1 cellular context compared by ENCODE assay signal in genomic region chrX:29090811-29091210, GRCh38.
TF ChIP-seq lines count a peak whose summit lies in the region.

No MANE protein-coding gene starts in this region.

TF ChIP-seq in H1, 55 proteins besides CTCF, POLR2A, EP300 and RAD21 (continued from another document):
- TF ChIP-seq CHD7 (IDR thresholded peaks at IDR 0.05; ENCODE audit: insufficient replicate concordance, low read length) = no peak
- no peak for TF ChIP-seq POLR2AphosphoS5 (IDR thresholded peaks at IDR 0.05; ENCODE audit: low read depth, low read length)
- no peak for TF ChIP-seq CHD2 (IDR thresholded peaks at IDR 0.05; ENCODE audit: low read length)
- TF ChIP-seq CBX5 (IDR thresholded peaks at IDR 0.05; ENCODE audit: low read depth, low read length) = no peak
